1 cellular context compared by ENCODE assay signal in the genomic region with DNA sequence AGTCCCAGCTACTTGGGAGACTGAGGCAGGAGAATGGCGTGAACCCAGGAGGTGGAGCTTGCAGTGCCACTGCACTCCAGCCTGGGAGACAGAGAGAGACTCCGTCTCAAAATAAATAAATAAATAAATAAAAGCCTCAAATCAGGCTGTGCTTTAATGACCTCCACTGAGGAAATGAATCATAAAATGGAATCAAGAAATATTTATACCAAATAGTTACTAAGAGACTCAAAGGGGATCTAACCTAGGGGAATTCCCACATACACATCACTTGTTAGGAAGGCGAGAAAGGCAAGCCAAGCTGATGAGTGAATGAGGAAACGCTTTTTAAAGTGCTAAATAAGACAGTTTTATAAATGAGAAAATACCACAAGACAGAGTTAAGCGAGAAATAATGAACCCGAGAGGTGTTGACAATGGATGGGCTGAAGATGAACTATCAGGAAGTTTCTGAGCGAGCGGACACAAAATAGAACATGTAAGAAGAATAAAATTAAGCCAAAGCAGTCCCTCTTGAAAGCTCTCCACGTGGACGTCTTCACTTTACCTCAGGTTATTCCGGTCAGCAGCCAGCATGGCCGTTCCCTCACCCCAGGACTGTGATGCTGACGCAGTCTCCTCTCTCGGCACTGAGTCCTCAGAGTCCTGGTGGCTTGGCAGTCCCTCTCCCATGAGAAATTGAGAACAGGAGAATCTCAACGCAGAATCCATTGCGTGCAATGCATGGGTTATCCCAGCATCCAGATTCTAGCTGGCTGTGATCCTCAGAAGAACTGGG.
A peak's percentile ranks its signal among the peaks of the same experiment; 100 is the strongest.
TF ChIP-seq lines count a peak whose summit lies in the region.

No MANE protein-coding gene starts in this region.

TF ChIP-seq in SK-N-SH, 30 proteins besides CTCF, POLR2A, EP300 and RAD21 (continued from another document):
- TF ChIP-seq, protein P1, sequence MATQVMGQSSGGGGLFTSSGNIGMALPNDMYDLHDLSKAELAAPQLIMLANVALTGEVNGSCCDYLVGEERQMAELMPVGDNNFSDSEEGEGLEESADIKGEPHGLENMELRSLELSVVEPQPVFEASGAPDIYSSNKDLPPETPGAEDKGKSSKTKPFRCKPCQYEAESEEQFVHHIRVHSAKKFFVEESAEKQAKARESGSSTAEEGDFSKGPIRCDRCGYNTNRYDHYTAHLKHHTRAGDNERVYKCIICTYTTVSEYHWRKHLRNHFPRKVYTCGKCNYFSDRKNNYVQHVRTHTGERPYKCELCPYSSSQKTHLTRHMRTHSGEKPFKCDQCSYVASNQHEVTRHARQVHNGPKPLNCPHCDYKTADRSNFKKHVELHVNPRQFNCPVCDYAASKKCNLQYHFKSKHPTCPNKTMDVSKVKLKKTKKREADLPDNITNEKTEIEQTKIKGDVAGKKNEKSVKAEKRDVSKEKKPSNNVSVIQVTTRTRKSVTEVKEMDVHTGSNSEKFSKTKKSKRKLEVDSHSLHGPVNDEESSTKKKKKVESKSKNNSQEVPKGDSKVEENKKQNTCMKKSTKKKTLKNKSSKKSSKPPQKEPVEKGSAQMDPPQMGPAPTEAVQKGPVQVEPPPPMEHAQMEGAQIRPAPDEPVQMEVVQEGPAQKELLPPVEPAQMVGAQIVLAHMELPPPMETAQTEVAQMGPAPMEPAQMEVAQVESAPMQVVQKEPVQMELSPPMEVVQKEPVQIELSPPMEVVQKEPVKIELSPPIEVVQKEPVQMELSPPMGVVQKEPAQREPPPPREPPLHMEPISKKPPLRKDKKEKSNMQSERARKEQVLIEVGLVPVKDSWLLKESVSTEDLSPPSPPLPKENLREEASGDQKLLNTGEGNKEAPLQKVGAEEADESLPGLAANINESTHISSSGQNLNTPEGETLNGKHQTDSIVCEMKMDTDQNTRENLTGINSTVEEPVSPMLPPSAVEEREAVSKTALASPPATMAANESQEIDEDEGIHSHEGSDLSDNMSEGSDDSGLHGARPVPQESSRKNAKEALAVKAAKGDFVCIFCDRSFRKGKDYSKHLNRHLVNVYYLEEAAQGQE (IDR thresholded peaks at IDR 0.05; ENCODE audit: low read depth, low read length) = no peak
- TF ChIP-seq GATA2 (CRISPR knock-in tag; IDR thresholded peaks at IDR 0.05) (no peak), TEAD4 (IDR thresholded peaks at IDR 0.05; ENCODE audit: borderline replicate concordance, insufficient read depth) (no peak; the same call in 1 of the 2 replicates), FOXJ3 (CRISPR knock-in tag; IDR thresholded peaks at IDR 0.05) (no peak), GABPA (IDR thresholded peaks at IDR 0.05; ENCODE audit: low read depth) (no peak), RFX5 (IDR thresholded peaks at IDR 0.05; ENCODE audit: low read length) (no peak), EZH2phosphoT487 (IDR thresholded peaks at IDR 0.05; ENCODE audit: borderline replicate concordance, low read depth) (no peak), POLR2AphosphoS5 (IDR thresholded peaks at IDR 0.05; ENCODE audit: low read depth, low read length) (peak; percentile 28; the same call in 1 of the 2 replicates), FOSL2 (IDR thresholded peaks at IDR 0.05; ENCODE audit: borderline replicate concordance, low read depth) (peak; percentile 85), FOXM1 (IDR thresholded peaks at IDR 0.05; ENCODE audit: low read depth) (peak; percentile 49; the same call in 1 of the 2 replicates), CHD2 (IDR thresholded peaks at IDR 0.05; ENCODE audit: low read length, partially characterized antibody) (no peak), TAF1 (IDR thresholded peaks at IDR 0.05; ENCODE audit: borderline replicate concordance, low read depth, low read length) (no peak)
- TF ChIP-seq, protein P2, sequence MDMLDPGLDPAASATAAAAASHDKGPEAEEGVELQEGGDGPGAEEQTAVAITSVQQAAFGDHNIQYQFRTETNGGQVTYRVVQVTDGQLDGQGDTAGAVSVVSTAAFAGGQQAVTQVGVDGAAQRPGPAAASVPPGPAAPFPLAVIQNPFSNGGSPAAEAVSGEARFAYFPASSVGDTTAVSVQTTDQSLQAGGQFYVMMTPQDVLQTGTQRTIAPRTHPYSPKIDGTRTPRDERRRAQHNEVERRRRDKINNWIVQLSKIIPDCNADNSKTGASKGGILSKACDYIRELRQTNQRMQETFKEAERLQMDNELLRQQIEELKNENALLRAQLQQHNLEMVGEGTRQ (IDR thresholded peaks at IDR 0.05; ENCODE audit: borderline replicate concordance, low read depth, low read length) = no peak
- TF ChIP-seq, protein P3, sequence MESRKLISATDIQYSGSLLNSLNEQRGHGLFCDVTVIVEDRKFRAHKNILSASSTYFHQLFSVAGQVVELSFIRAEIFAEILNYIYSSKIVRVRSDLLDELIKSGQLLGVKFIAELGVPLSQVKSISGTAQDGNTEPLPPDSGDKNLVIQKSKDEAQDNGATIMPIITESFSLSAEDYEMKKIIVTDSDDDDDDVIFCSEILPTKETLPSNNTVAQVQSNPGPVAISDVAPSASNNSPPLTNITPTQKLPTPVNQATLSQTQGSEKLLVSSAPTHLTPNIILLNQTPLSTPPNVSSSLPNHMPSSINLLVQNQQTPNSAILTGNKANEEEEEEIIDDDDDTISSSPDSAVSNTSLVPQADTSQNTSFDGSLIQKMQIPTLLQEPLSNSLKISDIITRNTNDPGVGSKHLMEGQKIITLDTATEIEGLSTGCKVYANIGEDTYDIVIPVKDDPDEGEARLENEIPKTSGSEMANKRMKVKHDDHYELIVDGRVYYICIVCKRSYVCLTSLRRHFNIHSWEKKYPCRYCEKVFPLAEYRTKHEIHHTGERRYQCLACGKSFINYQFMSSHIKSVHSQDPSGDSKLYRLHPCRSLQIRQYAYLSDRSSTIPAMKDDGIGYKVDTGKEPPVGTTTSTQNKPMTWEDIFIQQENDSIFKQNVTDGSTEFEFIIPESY (IDR thresholded peaks at IDR 0.05; ENCODE audit: borderline replicate concordance, low read depth) = no peak
- TF ChIP-seq, protein P4, sequence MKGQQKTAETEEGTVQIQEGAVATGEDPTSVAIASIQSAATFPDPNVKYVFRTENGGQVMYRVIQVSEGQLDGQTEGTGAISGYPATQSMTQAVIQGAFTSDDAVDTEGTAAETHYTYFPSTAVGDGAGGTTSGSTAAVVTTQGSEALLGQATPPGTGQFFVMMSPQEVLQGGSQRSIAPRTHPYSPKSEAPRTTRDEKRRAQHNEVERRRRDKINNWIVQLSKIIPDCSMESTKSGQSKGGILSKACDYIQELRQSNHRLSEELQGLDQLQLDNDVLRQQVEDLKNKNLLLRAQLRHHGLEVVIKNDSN (IDR thresholded peaks at IDR 0.05; ENCODE audit: borderline replicate concordance, low read depth) = no peak
- TF ChIP-seq, protein P5, sequence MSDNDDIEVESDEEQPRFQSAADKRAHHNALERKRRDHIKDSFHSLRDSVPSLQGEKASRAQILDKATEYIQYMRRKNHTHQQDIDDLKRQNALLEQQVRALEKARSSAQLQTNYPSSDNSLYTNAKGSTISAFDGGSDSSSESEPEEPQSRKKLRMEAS (IDR thresholded peaks at IDR 0.05; ENCODE audit: low read depth) = 0 out of 2 replicates have a peak, but pooled peaks have one; percentile 18
TF ChIP-seq in SK-N-SH: peak in this region for 8.
